In genomic region chr1:181592261-181592859, GRCh38 we compare ENCODE assay signal across 18 cellular contexts.
DNase-seq lines count a peak whose midpoint lies in the region; ATAC-seq and TF ChIP-seq lines count a peak whose summit lies in the region.
"Had no signal": no experiment of that assay in that cellular context is flagged by ENCODE, and none has a peak within 500 bp of the region (broad histone marks: within the 10 kb centered on the region; RNA-seq: fewer than 3 reads in every experiment).

No MANE protein-coding gene starts in this region.

- ATAC-seq in natural killer cell treated with Interleukin-12 subunit alpha and Interleukin-12 subunit beta and Interleukin-15 and Interleukin-18, amount 100 ng/mL, for 72 hours = no peak

- no peaks in the 10 kb centered on the region for H3K27me3 ChIP-seq in H9 (ENCODE audit: insufficient read depth, low read length)
- peaks cover 33% of the 10 kb centered on the region for H3K27me3 ChIP-seq in endodermal cell (ENCODE audit: control insufficient read depth, insufficient read depth, low read length, poor library complexity, severe bottlenecking)
- no peaks in the 10 kb centered on the region for H3K27me3 ChIP-seq in neural progenitor cell

- TF ChIP-seq CTCF in H9 (conservative IDR thresholded peaks at IDR 0.05) (no peak), endodermal cell (conservative IDR thresholded peaks at IDR 0.05) (no peak), neural progenitor cell (IDR thresholded peaks at IDR 0.05) (no peak), progenitor cell of endocrine pancreas (IDR thresholded peaks at IDR 0.05; ENCODE audit: unreplicated experiment) (no peak)

- H2BK5ac ChIP-seq in H9 (ENCODE audit: insufficient read length, low read length) = no peak overlapping the region

- H2AK5ac ChIP-seq in H9 (ENCODE audit: insufficient read length, low read length) = no peak overlapping the region

- no peak overlapping the region for H3K56ac ChIP-seq in H9 (ENCODE audit: insufficient read length, low read depth, low read length)

- peak overlapping the region in 2 of 3 experiments; percentile 35 to 45; a peak in 3 of 7 replicates for H3K27ac Mint-ChIP-seq in H9
- no peak overlapping the region for H3K27ac Mint-ChIP-seq in endodermal cell
- H3K27ac Mint-ChIP-seq in neural progenitor cell = no peak overlapping the region
- no peak overlapping the region for H3K27ac Mint-ChIP-seq in natural killer cell treated with Interleukin-12 subunit alpha and Interleukin-12 subunit beta and Interleukin-15 and Interleukin-18, amount 100 ng/mL, for 72 hours
- H3K27ac Mint-ChIP-seq in progenitor cell of endocrine pancreas = no peak overlapping the region
- H3K27ac Mint-ChIP-seq: CD14-positive monocyte had no signal

- H2BK120ac ChIP-seq in H9 (ENCODE audit: low read depth, low read length, poor library complexity, severe bottlenecking) = no peak overlapping the region

- no peak overlapping the region for H2BK12ac ChIP-seq in H9 (ENCODE audit: insufficient read length, low read depth, low read length)

- H3F3A ChIP-seq in neural progenitor cell (ENCODE audit: low read depth) = peaks cover 4% of the 10 kb centered on the region

- no peak overlapping the region for H3K4me2 ChIP-seq in H9 (ENCODE audit: insufficient read depth, insufficient read length, low read length)
- peak overlapping the region; percentile 21 for H3K4me2 ChIP-seq in neural progenitor cell
- H3K4me2 ChIP-seq: KMS-11 had no signal

- no peak overlapping the region for H3K18ac ChIP-seq in H9 (ENCODE audit: insufficient read length, low read depth, low read length)

- H3K9me3 Mint-ChIP-seq in H9 (no peaks in the 10 kb centered on the region; a peak in 1 of 5 replicates), endodermal cell (no peaks in the 10 kb centered on the region), neural progenitor cell (no peaks in the 10 kb centered on the region), progenitor cell of endocrine pancreas (ENCODE audit: low read depth) (no peaks in the 10 kb centered on the region)
- H3K9me3 Mint-ChIP-seq in natural killer cell treated with Interleukin-12 subunit alpha and Interleukin-12 subunit beta and Interleukin-15 and Interleukin-18, amount 100 ng/mL, for 72 hours = no peaks in the 10 kb centered on the region

- H3K27me3 Mint-ChIP-seq in H9 (ENCODE audit: low read depth) (no peaks in the 10 kb centered on the region; the same call in 1 of the 2 replicates), endodermal cell (ENCODE audit: insufficient read depth) (peaks cover 25% of the 10 kb centered on the region), neural progenitor cell (ENCODE audit: insufficient read depth, low read depth) (peaks cover 3% of the 10 kb centered on the region), progenitor cell of endocrine pancreas (peaks cover 25% of the 10 kb centered on the region)
- H3K27me3 Mint-ChIP-seq in natural killer cell treated with Interleukin-12 subunit alpha and Interleukin-12 subunit beta and Interleukin-15 and Interleukin-18, amount 100 ng/mL, for 72 hours = peaks cover 4 to 6% of the 10 kb centered on the region in 2 donors

- H2AFZ ChIP-seq in H9 (ENCODE audit: low read length) = no peak overlapping the region
- peak overlapping the region; percentile 11 for H2AFZ ChIP-seq in neural progenitor cell (replicated peaks)

- H3K4me1 Mint-ChIP-seq in H9 (peaks cover 20 to 27% of the 10 kb centered on the region in 2 experiments), endodermal cell (peaks cover 31% of the 10 kb centered on the region), neural progenitor cell (peaks cover 20% of the 10 kb centered on the region), progenitor cell of endocrine pancreas (ENCODE audit: low read depth) (peaks cover 9% of the 10 kb centered on the region)
- no peaks in the 10 kb centered on the region for H3K4me1 Mint-ChIP-seq in natural killer cell treated with Interleukin-12 subunit alpha and Interleukin-12 subunit beta and Interleukin-15 and Interleukin-18, amount 100 ng/mL, for 72 hours (ENCODE audit: low read depth in 2 of 2)
- H3K4me1 Mint-ChIP-seq: CD14-positive monocyte had no signal

- no peak overlapping the region for H2BK15ac ChIP-seq in H9 (ENCODE audit: low read depth, low read length)

- H3K27ac ChIP-seq in H9 (ENCODE audit: insufficient read length, low read depth, low read length) (no peak overlapping the region), endodermal cell (ENCODE audit: low read depth, low read length) (no peak overlapping the region), neural progenitor cell (no peak overlapping the region)
- H3K27ac ChIP-seq: KMS-11, SK-N-MC had no signal

- no peak overlapping the region for H4K91ac ChIP-seq in H9 (ENCODE audit: insufficient read length, low read depth, low read length)

- no peaks in the 10 kb centered on the region for H4K20me1 ChIP-seq in H9 (ENCODE audit: control insufficient read depth, insufficient read depth, insufficient read length)
- H4K20me1 ChIP-seq in neural progenitor cell (ENCODE audit: low read depth) = no peaks in the 10 kb centered on the region

- DNase-seq in H9 (peak; percentile 20), NCI-H146 (lab: John Stamatoyannopoulos, UW) (peak; percentile 85), endodermal cell (peak; percentile 64), neural progenitor cell (ENCODE audit: low spot score) (peak; percentile 36), 8988T (no peak), progenitor cell of endocrine pancreas (ENCODE audit: low spot score, unreplicated experiment) (no peak)
- no peak for DNase-seq in natural killer cell treated with Interleukin-12 subunit alpha and Interleukin-12 subunit beta and Interleukin-15 and Interleukin-18, amount 100 ng/mL, for 72 hours (ENCODE audit: low spot score)
- DNase-seq: AML-193, GDM1, NCI-H1694, NCI-H2081 treated with DMSO at 0.1 percent for 48 hours, NCI-H345, NCI-H526, OCI-M1, SHP77 had no signal

- H3K79me2 ChIP-seq in H9 (ENCODE audit: insufficient read depth, low read length) = no peaks in the 10 kb centered on the region
- H3K79me2 ChIP-seq in neural progenitor cell (ENCODE audit: low read depth) = no peaks in the 10 kb centered on the region

- H3K4me3 ChIP-seq in endodermal cell (ENCODE audit: low read length) (no peak overlapping the region), neural progenitor cell (no peak overlapping the region)
- H3K4me3 ChIP-seq: SK-N-MC had no signal

- no peak overlapping the region; the same call in 1 of the 2 replicates for H3K14ac ChIP-seq in H9 (ENCODE audit: insufficient read depth, low read length)

- no CpG with 5 or more reads among the region's 6 CpGs for WGBS in H9 (ENCODE audit: extremely low coverage, insufficient read length, low lambda C conversion rate)
- WGBS in endodermal cell (ENCODE audit: insufficient coverage in 1 of 2, insufficient read length in 1 of 2), 2 experiments = 48 to 61% methylated on average over 3 to 5 of the region's 6 CpGs

- no peak overlapping the region for H3K23ac ChIP-seq in H9 (ENCODE audit: insufficient read length, low read depth, low read length)

- no peaks in the 10 kb centered on the region for H3K9me3 ChIP-seq in H9 (ENCODE audit: control insufficient read depth, low read depth, low read length)
- H3K9me3 ChIP-seq in endodermal cell (ENCODE audit: control insufficient read depth, low read length) = no peaks in the 10 kb centered on the region
- H3K9me3 ChIP-seq in neural progenitor cell (ENCODE audit: low read depth) = no peaks in the 10 kb centered on the region

- H3K23me2 ChIP-seq in H9 (ENCODE audit: insufficient read length, low read depth, low read length, poor library complexity, severe bottlenecking) = no peaks in the 10 kb centered on the region

- no peak overlapping the region for H3K9ac ChIP-seq in H9 (ENCODE audit: extremely low read depth, insufficient read length, low read length)
- H3K9ac ChIP-seq in endodermal cell (ENCODE audit: extremely low read depth, low read length, poor library complexity, severe bottlenecking) = no peak overlapping the region
- no peak overlapping the region for H3K9ac ChIP-seq in neural progenitor cell
- H3K9ac ChIP-seq: KMS-11 had no signal

- H3K36me3 ChIP-seq in endodermal cell (ENCODE audit: control insufficient read depth, insufficient read depth, low read length) (no peaks in the 10 kb centered on the region), neural progenitor cell (no peaks in the 10 kb centered on the region)

- no peak overlapping the region for H3K4ac ChIP-seq in H9 (ENCODE audit: low read depth, low read length)

- no peak overlapping the region for H4K8ac ChIP-seq in H9 (replicated peaks; ENCODE audit: insufficient read length, low read depth, low read length)

- H2BK20ac ChIP-seq in H9 (ENCODE audit: low read depth, low read length, poor library complexity, severe bottlenecking) = no peak overlapping the region

- no peak overlapping the region for H4K5ac ChIP-seq in H9 (ENCODE audit: insufficient read length, low read depth, low read length)

- no peaks in the 10 kb centered on the region for H3K4me1 ChIP-seq in H9 (ENCODE audit: insufficient read depth, low read length)
- H3K4me1 ChIP-seq in endodermal cell (ENCODE audit: control insufficient read depth, insufficient read depth, low read length) = peaks cover 4% of the 10 kb centered on the region
- peaks cover 25% of the 10 kb centered on the region for H3K4me1 ChIP-seq in neural progenitor cell

- H3T11ph ChIP-seq in H9 (ENCODE audit: low read length) = no peak overlapping the region

- H3K79me1 ChIP-seq in H9 (ENCODE audit: insufficient read depth, low read depth, low read length, poor library complexity, severe bottlenecking) = no peaks in the 10 kb centered on the region

- H3K4me3 Mint-ChIP-seq in H9 (peak overlapping the region in 1 of 2 experiments; percentile 32; a peak in 1 of 5 replicates), endodermal cell (no peak overlapping the region), neural progenitor cell (no peak overlapping the region), progenitor cell of endocrine pancreas (ENCODE audit: low read depth) (no peak overlapping the region)
- no peak overlapping the region for H3K4me3 Mint-ChIP-seq in natural killer cell treated with Interleukin-12 subunit alpha and Interleukin-12 subunit beta and Interleukin-15 and Interleukin-18, amount 100 ng/mL, for 72 hours

- H3K36me3 Mint-ChIP-seq in H9 (ENCODE audit: insufficient read depth in 1 of 3, low read depth in 3 of 3) (no peaks in the 10 kb centered on the region), endodermal cell (ENCODE audit: low read depth) (no peaks in the 10 kb centered on the region), neural progenitor cell (no peaks in the 10 kb centered on the region), progenitor cell of endocrine pancreas (ENCODE audit: insufficient read depth) (no peaks in the 10 kb centered on the region)
- no peaks in the 10 kb centered on the region for H3K36me3 Mint-ChIP-seq in natural killer cell treated with Interleukin-12 subunit alpha and Interleukin-12 subunit beta and Interleukin-15 and Interleukin-18, amount 100 ng/mL, for 72 hours
- H3K36me3 Mint-ChIP-seq: CD14-positive monocyte had no signal

Comparison
In these comparisons a context has a peak if more than half of its experiments do, and no peak if none do; other contexts are left out.
1. DNase-seq: peak in H9 (single experiment), NCI-H146 (single experiment), endodermal cell (single experiment) and neural progenitor cell (single experiment); none in 8988T (single experiment), natural killer cell treated with Interleukin-12 subunit alpha and Interleukin-12 subunit beta and Interleukin-15 and Interleukin-18, amount 100 ng/mL, for 72 hours (single experiment) and progenitor cell of endocrine pancreas (single experiment).
2. H3K27ac Mint-ChIP-seq: peak in H9 (2 of 3); none in endodermal cell (single experiment), neural progenitor cell (single experiment), natural killer cell treated with Interleukin-12 subunit alpha and Interleukin-12 subunit beta and Interleukin-15 and Interleukin-18, amount 100 ng/mL, for 72 hours (0 of 2) and progenitor cell of endocrine pancreas (single experiment).